8 cellular contexts compared by ENCODE assay signal in genomic region chr14:64501326-64502171, GRCh38. TPM values are rescaled to one million over a fixed set of nuclear protein-coding genes. Genes with fewer than 3 reads are reported as not detected.
DNase-seq lines count a peak whose midpoint lies in the region; ATAC-seq and TF ChIP-seq lines count a peak whose summit lies in the region.

No MANE protein-coding gene starts in this region.

- H3K27me3 ChIP-seq in Peyer's patch: no peaks in the 10 kb centered on the region

- no peaks in the 10 kb centered on the region for H3K27me3 Mint-ChIP-seq in activated CD4-positive, alpha-beta T cell treated with anti-CD3 and anti-CD28 coated beads, Interleukin-2, amount 10 ng/mL, durations not matched to agents 7 days and 5 days
- H3K27me3 Mint-ChIP-seq in memory B cell: no peaks in the 10 kb centered on the region

- peak in 1 of 2 donors; percentile 16 for TF ChIP-seq POLR2A in Peyer's patch (IDR thresholded peaks at IDR 0.05)

- peaks cover 53% of the 10 kb centered on the region for H3K4me1 Mint-ChIP-seq in activated CD4-positive, alpha-beta T cell treated with anti-CD3 and anti-CD28 coated beads, Interleukin-2, amount 10 ng/mL, durations not matched to agents 7 days and 5 days
- peaks cover 37% of the 10 kb centered on the region for H3K4me1 Mint-ChIP-seq in memory B cell

- peak overlapping the region; percentile 81 to 91 (median 90) for H3K4me3 ChIP-seq in Peyer's patch

- peak overlapping the region; percentile 98 to 100 (median 99) for H3K27ac ChIP-seq in Peyer's patch

- peaks cover 5 to 38% (median 17%) of the 10 kb centered on the region in 4 donors for H3K4me1 ChIP-seq in Peyer's patch

- no peaks in the 10 kb centered on the region for H3K36me3 ChIP-seq in Peyer's patch

- H3K4me3 Mint-ChIP-seq in activated CD4-positive, alpha-beta T cell treated with anti-CD3 and anti-CD28 coated beads, Interleukin-2, amount 10 ng/mL, durations not matched to agents 7 days and 5 days: peak overlapping the region; percentile 99
- peak overlapping the region; percentile 98 for H3K4me3 Mint-ChIP-seq in memory B cell

- CTCF ChIA-PET in activated CD4-positive, alpha-beta T cell treated with anti-CD3 and anti-CD28 coated beads, Interleukin-2, amount 10 ng/mL, durations not matched to agents 7 days and 5 days (lab: Charles Lee): interaction anchor here (0.7 to 1.7 kb wide), 8 partner anchors 9 to 179 kb away, joined by 3 to 5 read pairs (median 3); no protein-coding TSS in a partner anchor

- no peak for ATAC-seq in memory B cell (ENCODE audit: low read depth)
- ATAC-seq in GM18858 (IDR thresholded peaks at IDR 0.05; ENCODE audit: unreplicated experiment): no peak
- ATAC-seq in GM21825 (IDR thresholded peaks at IDR 0.05; ENCODE audit: unreplicated experiment): no peak

- H3K36me3 Mint-ChIP-seq in activated CD4-positive, alpha-beta T cell treated with anti-CD3 and anti-CD28 coated beads, Interleukin-2, amount 10 ng/mL, durations not matched to agents 7 days and 5 days (ENCODE audit: low read depth): peaks cover 57% of the 10 kb centered on the region
- peaks cover 3% of the 10 kb centered on the region for H3K36me3 Mint-ChIP-seq in memory B cell

- peak in 1 of 6 experiments; percentile 8 for TF ChIP-seq CTCF in Peyer's patch (IDR thresholded peaks at IDR 0.05)

- H3K27ac Mint-ChIP-seq in activated CD4-positive, alpha-beta T cell treated with anti-CD3 and anti-CD28 coated beads, Interleukin-2, amount 10 ng/mL, durations not matched to agents 7 days and 5 days: peak overlapping the region; percentile 100
- H3K27ac Mint-ChIP-seq in memory B cell: peak overlapping the region; percentile 100

- no peaks in the 10 kb centered on the region for H3K9me3 ChIP-seq in Peyer's patch

- DNase-seq in activated CD4-positive, alpha-beta T cell treated with anti-CD3 and anti-CD28 coated beads, Interleukin-2, amount 10 ng/mL, durations not matched to agents 7 days and 5 days: no peak
- no peak for DNase-seq in activated CD4-positive, alpha-beta T cell treated with anti-CD3 and anti-CD28 coated beads for 1 hour
- DNase-seq in Peyer's patch (peak in 2 of 3 donors; percentile 50 to 65), cerebellum (ENCODE audit: low spot score) (peak; percentile 34), memory B cell (ENCODE audit: low spot score in 2 of 2) (no peak), ureter (ENCODE audit: low spot score) (peak; percentile 68)

- no peaks in the 10 kb centered on the region for H3K9me3 Mint-ChIP-seq in activated CD4-positive, alpha-beta T cell treated with anti-CD3 and anti-CD28 coated beads, Interleukin-2, amount 10 ng/mL, durations not matched to agents 7 days and 5 days
- no peaks in the 10 kb centered on the region for H3K9me3 Mint-ChIP-seq in memory B cell

- POLR2A ChIA-PET in activated CD4-positive, alpha-beta T cell treated with anti-CD3 and anti-CD28 coated beads, Interleukin-2, amount 10 ng/mL, durations not matched to agents 7 days and 5 days (lab: Charles Lee): no interaction called here

RNA-seq across cellular contexts. Expression of gene ZBTB25, which starts 2.1 kb away (rescaled TPM):
- total RNA-seq in activated CD4-positive, alpha-beta T cell treated with anti-CD3 and anti-CD28 coated beads, Interleukin-2, amount 10 ng/mL, durations not matched to agents 7 days and 5 days: 10 to 100 TPM; 29.2 to 31.2 TPM
- total RNA-seq in Peyer's patch: 10 to 100 TPM in 3 of 4 donors, 1 to 10 TPM in 1; 4.2 to 12.1 (median 11.4) TPM
- 18.1 TPM for total RNA-seq in cerebellum
- total RNA-seq in ureter: 23.8 TPM

RNA-seq across cellular contexts. Expression of gene ZBTB1, which starts 3.0 kb away (rescaled TPM):
- 10 to 100 TPM; 66.7 to 71.1 TPM for total RNA-seq in activated CD4-positive, alpha-beta T cell treated with anti-CD3 and anti-CD28 coated beads, Interleukin-2, amount 10 ng/mL, durations not matched to agents 7 days and 5 days
- total RNA-seq in Peyer's patch (10 to 100 TPM; 32.6 to 75.1 (median 49.1) TPM), cerebellum (44.0 TPM), ureter (51.1 TPM)

RNA-seq across cellular contexts. Expression of gene AKAP5, which starts 36.2 kb away (rescaled TPM):
- under 1 TPM; 0.89 to 0.99 TPM for total RNA-seq in activated CD4-positive, alpha-beta T cell treated with anti-CD3 and anti-CD28 coated beads, Interleukin-2, amount 10 ng/mL, durations not matched to agents 7 days and 5 days
- 1 to 10 TPM in 3 of 4 donors, under 1 TPM in 1; 0.57 to 2.8 (median 2.4) TPM for total RNA-seq in Peyer's patch
- 4.8 TPM for total RNA-seq in cerebellum
- total RNA-seq in ureter: 0.96 TPM

RNA-seq across cellular contexts. Expression of gene HSPA2, which starts 39.0 kb away (rescaled TPM):
- total RNA-seq in activated CD4-positive, alpha-beta T cell treated with anti-CD3 and anti-CD28 coated beads, Interleukin-2, amount 10 ng/mL, durations not matched to agents 7 days and 5 days: 1 to 10 TPM; 2.2 to 2.4 TPM
- 1 to 10 TPM; 4.2 to 9.9 (median 6.8) TPM for total RNA-seq in Peyer's patch
- total RNA-seq in cerebellum: 6.5 TPM
- 36.7 TPM for total RNA-seq in ureter

RNA-seq across cellular contexts. Expression of gene PPP1R36, which starts 48.2 kb away (rescaled TPM):
- total RNA-seq in activated CD4-positive, alpha-beta T cell treated with anti-CD3 and anti-CD28 coated beads, Interleukin-2, amount 10 ng/mL, durations not matched to agents 7 days and 5 days: under 1 TPM in 1 of 2 experiments, not detected in 1; 0.50 TPM
- 1 to 10 TPM in 3 of 4 donors, not detected in 1; 1.9 to 7.4 (median 2.1) TPM for total RNA-seq in Peyer's patch
- 0.54 TPM for total RNA-seq in cerebellum
- 4.6 TPM for total RNA-seq in ureter

Comparison
In these comparisons a context has a peak if more than half of its experiments do, and no peak if none do; other contexts are left out.
1. DNase-seq: peak in Peyer's patch (2 of 3), cerebellum (single experiment) and ureter (single experiment); none in activated CD4-positive, alpha-beta T cell treated with anti-CD3 and anti-CD28 coated beads, Interleukin-2, amount 10 ng/mL, durations not matched to agents 7 days and 5 days (single experiment), activated CD4-positive, alpha-beta T cell treated with anti-CD3 and anti-CD28 coated beads for 1 hour (single experiment) and memory B cell (0 of 2).